18 cellular contexts compared by ENCODE assay signal in the genomic region with DNA sequence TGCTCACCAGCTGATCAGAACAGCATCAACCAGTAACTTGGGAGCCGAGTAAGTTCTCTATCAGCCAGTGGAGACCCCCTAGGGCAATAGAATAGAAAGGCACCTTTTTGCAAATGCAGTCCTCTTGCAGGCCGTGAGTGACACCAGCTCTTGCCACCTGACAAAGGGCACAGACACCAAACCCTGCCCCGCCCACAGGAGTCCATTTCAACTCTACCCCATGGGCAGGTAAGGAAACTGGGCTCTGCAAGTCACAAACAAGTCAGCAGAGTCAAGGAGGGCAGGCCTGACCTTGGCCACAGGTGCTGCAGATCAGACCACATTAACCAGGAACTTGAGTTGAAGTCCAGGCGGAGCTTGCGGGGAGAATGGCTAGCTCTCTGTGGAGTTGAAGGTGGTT.
"Had no signal": no experiment of that assay in that cellular context is flagged by ENCODE, and none has a peak within 500 bp of the region (broad histone marks: within the 10 kb centered on the region; RNA-seq: fewer than 3 reads in every experiment).

No MANE protein-coding gene starts in this region.

- ATAC-seq: activated CD4-positive, alpha-beta T cell treated with anti-CD3 and anti-CD28 coated beads for 36 hours; activated T-cell treated with anti-CD3 and anti-CD28 coated beads, Interleukin-2, amount 50 U/mL, for 4 hours; gastrocnemius medialis; left lobe of liver had no signal

- H3K27ac ChIP-seq: adrenal gland, gastrocnemius medialis, stomach, thoracic aorta had no signal

- H3K9me3 ChIP-seq: adrenal gland, gastrocnemius medialis, stomach, thoracic aorta had no signal

- H3K4me1 ChIP-seq: gastrocnemius medialis had no signal

- H3K4me1 Mint-ChIP-seq: activated CD4-positive, alpha-beta memory T cell treated with anti-CD3 and anti-CD28 coated beads, Interleukin-2, amount 10 ng/mL, durations not matched to agents 7 days and 5 days; activated CD4-positive, alpha-beta T cell treated with anti-CD3 and anti-CD28 coated beads for 36 hours; activated naive CD4-positive, alpha-beta T cell treated with anti-CD3 and anti-CD28 coated beads, Interleukin-2, amount 50 U/mL, for 24 hours; central memory CD8-positive, alpha-beta T cell; naive B cell had no signal

- H3K4me3 Mint-ChIP-seq: activated CD4-positive, alpha-beta memory T cell treated with anti-CD3 and anti-CD28 coated beads, Interleukin-2, amount 10 ng/mL, durations not matched to agents 7 days and 5 days; activated CD4-positive, alpha-beta T cell treated with anti-CD3 and anti-CD28 coated beads for 36 hours; activated naive CD4-positive, alpha-beta T cell treated with anti-CD3 and anti-CD28 coated beads, Interleukin-2, amount 50 U/mL, for 24 hours; activated T-cell treated with anti-CD3 and anti-CD28 coated beads, Interleukin-2, amount 50 U/mL, for 4 hours; central memory CD8-positive, alpha-beta T cell; dendritic cell treated with granulocyte-macrophage colony-stimulating factor and Interleukin-4, amounts not matched to agents 40 ng/mL and 50 ng/mL, for 4 days; naive B cell; T-helper 1 cell treated with Interleukin-12 subunit alpha and Interleukin-12 subunit beta and Interleukin-4 antibody, amounts not matched to agents 30 μg/mL and 1 μg/mL, for 36 hours had no signal

- H3K36me3 Mint-ChIP-seq: activated naive CD4-positive, alpha-beta T cell treated with anti-CD3 and anti-CD28 coated beads, Interleukin-2, amount 50 U/mL, for 24 hours; naive B cell had no signal

- FAIRE-seq: islet of Langerhans had no signal

- H3K27me3 ChIP-seq: adrenal gland, gastrocnemius medialis, stomach had no signal

- DNase-seq: activated CD4-positive, alpha-beta memory T cell treated with anti-CD3 and anti-CD28 coated beads, Interleukin-2, amount 10 ng/mL, durations not matched to agents 7 days and 5 days; activated CD4-positive, alpha-beta T cell treated with anti-CD3 and anti-CD28 coated beads for 36 hours; activated effector memory CD4-positive, alpha-beta T cell treated with Interleukin-2 at 50 U/mL for 16 hours; activated T-cell treated with anti-CD3 and anti-CD28 coated beads, Interleukin-2, amount 50 U/mL, for 4 hours; adrenal gland; erythroblast; gastrocnemius medialis; mammary epithelial cell; naive B cell; stimulated activated CD4-positive, alpha-beta T cell treated with anti-CD3 and anti-CD28 coated beads, Interleukin-2, amount 100 ng/mL, for 24 hours; stomach had no signal

- H3K9me3 Mint-ChIP-seq: activated CD4-positive, alpha-beta memory T cell treated with anti-CD3 and anti-CD28 coated beads, Interleukin-2, amount 10 ng/mL, durations not matched to agents 7 days and 5 days; activated naive CD4-positive, alpha-beta T cell treated with anti-CD3 and anti-CD28 coated beads, Interleukin-2, amount 50 U/mL, for 24 hours; activated T-cell treated with anti-CD3 and anti-CD28 coated beads, Interleukin-2, amount 50 U/mL, for 4 hours; central memory CD8-positive, alpha-beta T cell; dendritic cell treated with granulocyte-macrophage colony-stimulating factor and Interleukin-4, amounts not matched to agents 40 ng/mL and 50 ng/mL, for 4 days; naive B cell; T-helper 1 cell treated with Interleukin-12 subunit alpha and Interleukin-12 subunit beta and Interleukin-4 antibody, amounts not matched to agents 30 μg/mL and 1 μg/mL, for 36 hours had no signal

- H3K36me3 ChIP-seq: adrenal gland, gastrocnemius medialis, stomach, thoracic aorta had no signal

- H3K4me3 ChIP-seq: adrenal gland, gastrocnemius medialis, stomach, thoracic aorta had no signal

- H3K27me3 Mint-ChIP-seq: activated naive CD4-positive, alpha-beta T cell treated with anti-CD3 and anti-CD28 coated beads, Interleukin-2, amount 50 U/mL, for 24 hours had no signal

- H3K27ac Mint-ChIP-seq: activated CD4-positive, alpha-beta memory T cell treated with anti-CD3 and anti-CD28 coated beads, Interleukin-2, amount 10 ng/mL, durations not matched to agents 7 days and 5 days; activated CD4-positive, alpha-beta T cell treated with anti-CD3 and anti-CD28 coated beads for 36 hours; activated naive CD4-positive, alpha-beta T cell treated with anti-CD3 and anti-CD28 coated beads, Interleukin-2, amount 50 U/mL, for 24 hours; dendritic cell treated with granulocyte-macrophage colony-stimulating factor and Interleukin-4, amounts not matched to agents 40 ng/mL and 50 ng/mL, for 4 days; naive B cell; T-helper 1 cell treated with Interleukin-12 subunit alpha and Interleukin-12 subunit beta and Interleukin-4 antibody, amounts not matched to agents 30 μg/mL and 1 μg/mL, for 36 hours had no signal
